ENCODE assay signal across 7 cellular contexts in the genomic region with DNA sequence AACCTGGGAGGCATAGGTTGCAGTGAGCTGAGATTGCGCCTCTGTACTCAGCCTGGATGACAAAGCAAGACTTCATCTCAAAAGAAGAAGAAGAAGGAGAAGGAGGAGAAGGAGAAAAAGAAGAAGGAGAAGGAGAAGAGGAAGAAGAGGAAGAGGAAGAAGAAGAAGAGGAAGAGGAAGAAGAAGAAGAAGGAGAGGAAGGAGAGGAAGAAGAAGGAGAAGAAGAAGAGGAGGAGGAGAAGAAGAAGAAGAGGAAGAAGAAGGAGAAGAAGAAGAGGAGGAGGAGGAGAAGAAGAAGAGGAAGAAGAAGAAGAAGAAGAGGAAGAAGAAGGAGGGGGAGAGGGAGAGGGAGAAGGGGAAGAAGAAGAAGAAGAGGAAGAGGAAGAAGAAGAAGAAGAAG.
"Had no signal": no experiment of that assay in that cellular context is flagged by ENCODE, and none has a peak within 500 bp of the region (broad histone marks: within the 10 kb centered on the region; RNA-seq: fewer than 3 reads in every experiment).

No MANE protein-coding gene starts in this region.

- H3K4me2 ChIP-seq: KMS-11 had no signal

- H3K4me3 ChIP-seq: HAP-1 had no signal

- H3K27ac ChIP-seq: KMS-11 had no signal

- H3K4me1 ChIP-seq: HAP-1 had no signal

- H3K36me3 ChIP-seq: HAP-1 had no signal

- DNase-seq: GOT3, H7, IMR-90, KBM-7 had no signal

- ATAC-seq: HCT116 had no signal
